9 cellular contexts compared by ENCODE assay signal in the genomic region with DNA sequence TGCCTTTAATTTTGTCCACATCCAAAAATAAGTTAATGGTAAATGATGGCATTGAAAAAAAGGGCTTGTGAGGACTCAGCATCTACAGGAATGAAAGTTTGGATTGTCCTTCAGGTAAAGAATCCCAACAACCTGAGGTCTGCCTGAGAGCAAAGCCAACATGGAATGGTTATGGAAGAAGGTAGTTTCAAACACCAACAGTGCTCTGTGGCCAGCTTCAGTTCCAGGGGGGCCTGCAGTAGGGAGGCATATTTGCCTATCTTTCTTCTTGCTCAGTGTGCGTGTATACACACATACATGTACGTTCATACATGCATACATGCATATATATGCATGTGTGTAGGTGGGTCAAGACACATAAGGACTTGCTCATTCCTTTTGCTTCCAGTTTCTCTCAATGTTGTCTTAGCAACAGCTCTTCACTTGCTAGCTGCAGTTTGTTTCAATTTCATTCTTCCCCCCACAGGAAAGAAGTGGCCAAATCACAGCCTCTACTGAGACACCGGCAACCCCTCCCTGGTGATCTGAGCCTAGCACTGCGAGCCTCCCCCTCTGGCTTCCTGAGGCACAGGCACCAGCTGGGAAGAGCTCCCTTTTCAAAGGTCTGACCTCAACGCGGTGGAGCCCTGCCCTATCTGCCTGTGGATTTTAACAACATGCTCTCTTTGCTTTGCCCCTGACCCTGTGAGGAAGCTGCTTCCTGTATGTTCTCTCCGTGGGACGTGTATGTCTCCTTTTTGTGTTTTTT.
DNase-seq lines count a peak whose midpoint lies in the region; ATAC-seq lines count a peak whose summit lies in the region.
"Had no signal": no experiment of that assay in that cellular context is flagged by ENCODE, and none has a peak within 500 bp of the region (broad histone marks: within the 10 kb centered on the region; RNA-seq: fewer than 3 reads in every experiment).

No MANE protein-coding gene starts in this region.

- H3K27ac Mint-ChIP-seq in activated naive CD8-positive, alpha-beta T cell treated with anti-CD3 and anti-CD28 coated beads for 36 hours = peak overlapping the region; percentile 95
- H3K27ac Mint-ChIP-seq: nephron had no signal

- peak overlapping the region; percentile 79 for H3K4me3 Mint-ChIP-seq in activated naive CD8-positive, alpha-beta T cell treated with anti-CD3 and anti-CD28 coated beads for 36 hours
- H3K4me3 Mint-ChIP-seq: nephron had no signal

- DNase-seq in M059J (ENCODE audit: low read depth) = peak; percentile 31
- peak; percentile 67 for DNase-seq in activated naive CD8-positive, alpha-beta T cell treated with anti-CD3 and anti-CD28 coated beads for 36 hours
- peak; percentile 92 for DNase-seq in left kidney (ENCODE audit: low read depth, low spot score)
- DNase-seq in ureter (ENCODE audit: low spot score) = peak; percentile 50
- no peak for DNase-seq in GF-D8 (lab: John Stamatoyannopoulos, UW)
- no peak for DNase-seq in NCI-H1105 (lab: John Stamatoyannopoulos, UW)

- peaks cover 11% of the 10 kb centered on the region for H3K9me3 Mint-ChIP-seq in activated naive CD8-positive, alpha-beta T cell treated with anti-CD3 and anti-CD28 coated beads for 36 hours
- H3K9me3 Mint-ChIP-seq: nephron had no signal

- H3K4me1 Mint-ChIP-seq in activated naive CD8-positive, alpha-beta T cell treated with anti-CD3 and anti-CD28 coated beads for 36 hours = peaks cover 50% of the 10 kb centered on the region

- H3K27me3 Mint-ChIP-seq in activated naive CD8-positive, alpha-beta T cell treated with anti-CD3 and anti-CD28 coated beads for 36 hours = no peaks in the 10 kb centered on the region

- peaks cover 29% of the 10 kb centered on the region for H3K36me3 Mint-ChIP-seq in activated naive CD8-positive, alpha-beta T cell treated with anti-CD3 and anti-CD28 coated beads for 36 hours

- peak; percentile 88 for ATAC-seq in GM18499 (IDR thresholded peaks at IDR 0.05; ENCODE audit: insufficient read depth, unreplicated experiment)
- ATAC-seq in GM21786 (IDR thresholded peaks at IDR 0.05; ENCODE audit: unreplicated experiment) = peak; percentile 90

Comparison
In these comparisons a context has a peak if more than half of its experiments do, and no peak if none do; other contexts are left out.
1. DNase-seq: peak in M059J (single experiment), activated naive CD8-positive, alpha-beta T cell treated with anti-CD3 and anti-CD28 coated beads for 36 hours (single experiment), left kidney (single experiment) and ureter (single experiment); none in GF-D8 (single experiment) and NCI-H1105 (single experiment).